ENCODE assay signal across 11 cellular contexts in the genomic region with DNA sequence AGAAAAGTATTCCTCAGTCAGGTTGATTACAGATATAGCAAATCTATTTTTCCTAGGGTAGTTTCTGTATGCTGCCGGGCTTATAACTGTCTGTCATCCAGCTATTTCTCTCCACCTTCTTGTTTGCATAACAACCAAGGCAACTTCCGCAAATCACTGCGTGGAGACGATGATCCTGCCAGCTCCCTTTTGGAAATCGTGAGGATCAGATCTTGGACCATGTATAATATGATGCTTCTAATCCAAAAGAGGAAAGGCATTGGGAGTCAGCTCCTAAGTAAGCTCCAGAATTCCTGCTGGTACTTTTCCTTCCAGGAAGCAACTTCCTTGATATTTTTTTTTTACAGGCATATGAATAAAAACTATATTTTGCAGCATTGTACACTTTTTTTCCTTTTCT. TPM values are rescaled to one million over a fixed set of nuclear protein-coding genes. Genes with fewer than 3 reads are reported as not detected.
DNase-seq lines count a peak whose midpoint lies in the region; ATAC-seq and TF ChIP-seq lines count a peak whose summit lies in the region.
"Had no signal": no experiment of that assay in that cellular context is flagged by ENCODE, and none has a peak within 500 bp of the region (broad histone marks: within the 10 kb centered on the region; RNA-seq: fewer than 3 reads in every experiment).

No MANE protein-coding gene starts in this region.

- H3K27me3 ChIP-seq in ascending aorta: no peaks in the 10 kb centered on the region
- H3K27me3 ChIP-seq: SJCRH30 had no signal

- H3K27ac ChIP-seq in ascending aorta (peak overlapping the region; percentile 27 to 69), OCI-LY7 (ENCODE audit: low read depth, low read length, poor library complexity, severe bottlenecking) (no peak overlapping the region)
- H3K27ac ChIP-seq: SJCRH30 had no signal

- POLR2A ChIA-PET in OCI-LY7 (lab: Charles Lee): no interaction called here

- no peaks in the 10 kb centered on the region for H4K20me1 ChIP-seq in OCI-LY7 (ENCODE audit: insufficient read depth, low read length)

- intact Hi-C loops in ascending aorta (cut with DNase I): loop anchor here (2.0 kb wide), 1 partner anchor 190 kb away; no protein-coding TSS in a partner anchor
- intact Hi-C loops in left ventricle myocardium superior (cut with micrococcal nuclease): loop anchor here (10.0 kb wide), 1 partner anchor 194 kb away; no protein-coding TSS in a partner anchor
- intact Hi-C loops in OCI-LY7 (cut with micrococcal nuclease; ENCODE audit: unreplicated experiment): no loop called here

- no peaks in the 10 kb centered on the region for H3K9me2 ChIP-seq in OCI-LY7 (ENCODE audit: insufficient read depth, low read length)

- peaks cover 2 to 5% of the 10 kb centered on the region in 2 donors for H3K36me3 ChIP-seq in ascending aorta
- no peaks in the 10 kb centered on the region for H3K36me3 ChIP-seq in OCI-LY7 (ENCODE audit: insufficient read depth, low read length)
- H3K36me3 ChIP-seq: SJCRH30 had no signal

- H2AFZ ChIP-seq in OCI-LY7 (ENCODE audit: low read length): no peak overlapping the region

- H3K4me3 ChIP-seq in ascending aorta (peak overlapping the region; percentile 44 to 69), retinal pigment epithelial cell (ENCODE audit: low read length) (peak overlapping the region; percentile 60), OCI-LY7 (ENCODE audit: low read depth, low read length, poor library complexity, severe bottlenecking) (no peak overlapping the region)
- H3K4me3 ChIP-seq: SJCRH30 had no signal

- H3K79me2 ChIP-seq in OCI-LY7 (ENCODE audit: insufficient read depth, low read depth, low read length): no peaks in the 10 kb centered on the region

- H3K4me1 ChIP-seq in ascending aorta (peaks cover 0 to 12% of the 10 kb centered on the region in 2 donors), OCI-LY7 (ENCODE audit: insufficient read depth, low read length, poor library complexity, severe bottlenecking) (no peaks in the 10 kb centered on the region)
- H3K4me1 ChIP-seq: SJCRH30 had no signal

- no peak for TF ChIP-seq CTCF in ascending aorta (IDR thresholded peaks at IDR 0.05)
- no peak for TF ChIP-seq CTCF in retinal pigment epithelial cell (conservative IDR thresholded peaks at IDR 0.05; ENCODE audit: low read depth, low read length)
- no peak for TF ChIP-seq CTCF in OCI-LY7 (conservative IDR thresholded peaks at IDR 0.05; ENCODE audit: low read length)

- peak; percentile 42 for DNase-seq in ELR (ENCODE audit: low read depth)
- DNase-seq in ascending aorta (ENCODE audit: low spot score in 2 of 2): peak in 1 of 2 donors; percentile 66
- no peak for DNase-seq in left ventricle myocardium superior
- no peak for DNase-seq in retinal pigment epithelial cell (ENCODE audit: low read depth)
- no peak for DNase-seq in OCI-LY7 (ENCODE audit: low spot score)
- DNase-seq in foreskin melanocyte: no peak
- no peak for DNase-seq in stimulated activated CD4-positive, alpha-beta T cell treated with anti-CD3 and anti-CD28 coated beads, Interleukin-2, amount 100 ng/mL, for 48 hours
- DNase-seq in NK-92 treated with Interleukin-12 subunit alpha and Interleukin-12 subunit beta, amount 100 ng/mL, for 24 hours (lab: John Stamatoyannopoulos, UW): no peak
- DNase-seq: activated CD8-positive, alpha-beta memory T cell treated with anti-CD3 and anti-CD28 coated beads, Interleukin-2, amount 50 U/mL, for 4 hours; natural killer cell had no signal

- CTCF ChIA-PET in OCI-LY7 (lab: Charles Lee; ENCODE audit: unreplicated experiment): no interaction called here

- no TSS peak for BruUV-seq in OCI-LY7 (replicated peaks; lab: Mats Ljungman, UMichigan)

- peak; percentile 59 for ATAC-seq in left ventricle myocardium superior
- ATAC-seq: natural killer cell had no signal

- no peak overlapping the region for H3K4me2 ChIP-seq in OCI-LY7 (ENCODE audit: low read length)

- H3K9me3 ChIP-seq in ascending aorta (no peaks in the 10 kb centered on the region), OCI-LY7 (ENCODE audit: low read length) (no peaks in the 10 kb centered on the region)
- H3K9me3 ChIP-seq: SJCRH30 had no signal

RNA-seq across cellular contexts. Expression of gene RGS4, which starts 0.4 kb away (rescaled TPM):
- total RNA-seq in ascending aorta (57.5 TPM), left ventricle myocardium superior (0.52 TPM), OCI-LY7 (2022) (not detected in 2 replicates)
- not detected in 2 replicates for total RNA-seq in OCI-LY7 (2014; rRNA removed; shearing (Covaris generic))
- total RNA-seq: natural killer cell had no signal

Comparison
In these comparisons a context has a peak if more than half of its experiments do, and no peak if none do; other contexts are left out.
1. RNA of gene RGS4, which starts 0.4 kb away (total RNA-seq): 57.5 TPM in ascending aorta (single experiment); 0.52 TPM in left ventricle myocardium superior (single experiment) and not detected in OCI-LY7; every median in the first group is over 10 times any median in the second.